Comparison of ENCODE assay signal across 8 cellular contexts in the genomic region with DNA sequence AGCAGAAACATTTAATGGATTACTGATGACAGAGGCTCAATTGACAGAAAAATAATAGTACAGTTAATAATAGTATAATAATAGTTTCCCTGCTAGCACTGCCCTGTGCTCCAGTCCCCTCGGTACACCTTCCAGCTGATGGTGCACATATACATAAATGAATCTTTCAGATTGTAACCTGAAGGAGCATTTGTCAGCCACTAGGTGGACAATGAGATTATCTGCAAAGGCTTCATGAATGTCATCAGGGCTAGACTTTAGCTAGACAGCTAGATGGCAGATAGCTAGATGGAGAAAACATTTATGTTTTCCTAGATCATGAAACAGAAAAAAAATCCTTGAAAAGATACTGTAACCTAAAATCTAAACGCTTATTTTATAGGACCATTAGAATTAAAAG.
A peak's percentile ranks its signal among the peaks of the same experiment; 100 is the strongest.
DNase-seq lines count a peak whose midpoint lies in the region; ATAC-seq and TF ChIP-seq lines count a peak whose summit lies in the region.

No MANE protein-coding gene starts in this region.

- ATAC-seq in Right ventricle myocardium inferior, result no peak
- ATAC-seq in HG02885 (IDR thresholded peaks at IDR 0.05; ENCODE audit: poor library complexity, unreplicated experiment), result peak; percentile 99
- ATAC-seq in Panc1, result no peak

- H2BK15ac ChIP-seq in mesendoderm (replicated peaks; ENCODE audit: low read depth), result no peak overlapping the region

- no peak for DNase-seq in left ventricle myocardium inferior
- DNase-seq in Right ventricle myocardium inferior (ENCODE audit: missing footprints), result no peak
- no peak for DNase-seq in Panc1 (ENCODE audit: low read depth, low spot score)
- DNase-seq in mesendoderm, result peak; percentile 9
- DNase-seq in vagina (ENCODE audit: extremely low spot score in 2 of 2), result no peak
- DNase-seq in UCSD-AML1 (lab: John Stamatoyannopoulos, UW; ENCODE audit: unreplicated experiment), result no peak
- no peak for DNase-seq in stomach

- H3K9me3 ChIP-seq in left ventricle myocardium inferior (replicated peaks) (peaks cover 8% of the 10 kb centered on the region), Panc1 (ENCODE audit: control insufficient read depth, insufficient read depth, low read depth, low read length) (no peaks in the 10 kb centered on the region), vagina (no peaks in the 10 kb centered on the region), stomach (no peaks in the 10 kb centered on the region)

- CTCF ChIA-PET in Panc1 (lab: Charles Lee), result no interaction called here

- no peak overlapping the region for H3K4me2 ChIP-seq in mesendoderm (ENCODE audit: low read length)

- no peak overlapping the region for H3K4ac ChIP-seq in mesendoderm (ENCODE audit: low read depth, low read length)

- H3K56ac ChIP-seq in mesendoderm (ENCODE audit: low read length), result no peak overlapping the region

- H3K4me3 ChIP-seq in left ventricle myocardium inferior (no peak overlapping the region), Panc1 (ENCODE audit: low read depth in 2 of 2, low read length in 2 of 2) (no peak overlapping the region), mesendoderm (ENCODE audit: low read length) (no peak overlapping the region), vagina (no peak overlapping the region), stomach (no peak overlapping the region)

- no peaks in the 10 kb centered on the region for H3K79me2 ChIP-seq in mesendoderm (ENCODE audit: control insufficient read depth, insufficient read depth, low read length)

- no peak overlapping the region for H3K9ac ChIP-seq in mesendoderm (ENCODE audit: low read length)

- no peaks in the 10 kb centered on the region for H3K27me3 ChIP-seq in left ventricle myocardium inferior (ENCODE audit: low read depth)
- no peaks in the 10 kb centered on the region for H3K27me3 ChIP-seq in Panc1 (ENCODE audit: control insufficient read depth, insufficient read depth, low read length)
- no peaks in the 10 kb centered on the region for H3K27me3 ChIP-seq in mesendoderm (ENCODE audit: insufficient read depth, low read length, poor library complexity)
- H3K27me3 ChIP-seq in vagina, result no peaks in the 10 kb centered on the region
- no peaks in the 10 kb centered on the region for H3K27me3 ChIP-seq in stomach

- H3K79me1 ChIP-seq in mesendoderm (ENCODE audit: low read length), result no peaks in the 10 kb centered on the region

- H2BK5ac ChIP-seq in mesendoderm (ENCODE audit: low read length), result no peak overlapping the region

- no CpG with 5 or more reads among the region's 2 CpGs for WGBS in mesendoderm (ENCODE audit: extremely low coverage, insufficient coverage, low lambda C conversion rate)
- WGBS in stomach, 5 donors, result 52 to 77% (median 68%) methylated on average over 2 of the region's 2 CpGs

- no peaks in the 10 kb centered on the region for H3K4me1 ChIP-seq in left ventricle myocardium inferior
- H3K4me1 ChIP-seq in Panc1 (ENCODE audit: control insufficient read depth, insufficient read depth, low read length), result no peaks in the 10 kb centered on the region
- H3K4me1 ChIP-seq in mesendoderm (ENCODE audit: control insufficient read depth, low read depth, low read length), result no peaks in the 10 kb centered on the region
- H3K4me1 ChIP-seq in vagina, result no peaks in the 10 kb centered on the region
- H3K4me1 ChIP-seq in stomach, result no peaks in the 10 kb centered on the region

- no peak overlapping the region for H3K23ac ChIP-seq in mesendoderm (ENCODE audit: low read length)

- TF ChIP-seq CTCF in left ventricle myocardium inferior (IDR thresholded peaks at IDR 0.05; ENCODE audit: borderline replicate concordance), result peak; percentile 44
- peak; percentile 13; the same call in 1 of the 2 replicates for TF ChIP-seq CTCF in Panc1 (IDR thresholded peaks at IDR 0.05)
- TF ChIP-seq CTCF in vagina (IDR thresholded peaks at IDR 0.05), result no peak
- TF ChIP-seq CTCF in stomach (IDR thresholded peaks at IDR 0.05), result no peak

- no peak overlapping the region for H3K18ac ChIP-seq in mesendoderm (ENCODE audit: low read length)

- no peak overlapping the region for H2AK5ac ChIP-seq in mesendoderm (ENCODE audit: low read length)

- no peak overlapping the region for H2BK120ac ChIP-seq in mesendoderm (ENCODE audit: low read depth, low read length)

- intact Hi-C loops in left ventricle myocardium inferior (cut with micrococcal nuclease), result no loop called here
- intact Hi-C loops in Right ventricle myocardium inferior (cut with DNase I), result no loop called here
- intact Hi-C loops in Panc1 (cut with micrococcal nuclease; ENCODE audit: unreplicated experiment), result no loop called here
- intact Hi-C loops in vagina (cut with DNase I), result no loop called here
- intact Hi-C loops in stomach (cut with DNase I; ENCODE audit: low total_unique reads), result no loop called here

- H3K27ac ChIP-seq in left ventricle myocardium inferior (replicated peaks), result no peak overlapping the region
- no peak overlapping the region for H3K27ac ChIP-seq in Panc1 (ENCODE audit: low read length)
- no peak overlapping the region for H3K27ac ChIP-seq in mesendoderm (ENCODE audit: low read depth, low read length)
- no peak overlapping the region for H3K27ac ChIP-seq in vagina
- no peak overlapping the region for H3K27ac ChIP-seq in stomach

- no peaks in the 10 kb centered on the region for H3K36me3 ChIP-seq in left ventricle myocardium inferior
- H3K36me3 ChIP-seq in Panc1 (ENCODE audit: control insufficient read depth, insufficient read depth, low read length), result no peaks in the 10 kb centered on the region
- H3K36me3 ChIP-seq in mesendoderm (ENCODE audit: control insufficient read depth, insufficient read depth, low read length), result no peaks in the 10 kb centered on the region
- H3K36me3 ChIP-seq in vagina, result no peaks in the 10 kb centered on the region
- H3K36me3 ChIP-seq in stomach, result no peaks in the 10 kb centered on the region

- POLR2A ChIA-PET in Panc1 (lab: Charles Lee), result no interaction called here

- TF ChIP-seq EP300 in stomach (IDR thresholded peaks at IDR 0.05), result no peak

- no peak overlapping the region for H4K5ac ChIP-seq in mesendoderm (ENCODE audit: low read length)

- BruUV-seq in Panc1 (replicated peaks; lab: Mats Ljungman, UMichigan), result no TSS peak

- no peak overlapping the region for H4K8ac ChIP-seq in mesendoderm (ENCODE audit: low read depth, low read length)

- in situ Hi-C loops in Panc1 (cut with HindIII; ENCODE audit: low pct_unique_long_range_greater_than_20kb, low sequenced_read_pairs), result no loop called here

- TF ChIP-seq POLR2A in vagina (IDR thresholded peaks at IDR 0.05) (no peak), stomach (IDR thresholded peaks at IDR 0.05) (no peak)

Comparison
In these comparisons a context has a peak if more than half of its experiments do, and no peak if none do; other contexts are left out.
1. CTCF ChIP-seq: peak in left ventricle myocardium inferior (single experiment) and Panc1 (single experiment); none in vagina (0 of 3) and stomach (0 of 7).